Comparison of ENCODE assay signal across 7 cellular contexts in the genomic region with DNA sequence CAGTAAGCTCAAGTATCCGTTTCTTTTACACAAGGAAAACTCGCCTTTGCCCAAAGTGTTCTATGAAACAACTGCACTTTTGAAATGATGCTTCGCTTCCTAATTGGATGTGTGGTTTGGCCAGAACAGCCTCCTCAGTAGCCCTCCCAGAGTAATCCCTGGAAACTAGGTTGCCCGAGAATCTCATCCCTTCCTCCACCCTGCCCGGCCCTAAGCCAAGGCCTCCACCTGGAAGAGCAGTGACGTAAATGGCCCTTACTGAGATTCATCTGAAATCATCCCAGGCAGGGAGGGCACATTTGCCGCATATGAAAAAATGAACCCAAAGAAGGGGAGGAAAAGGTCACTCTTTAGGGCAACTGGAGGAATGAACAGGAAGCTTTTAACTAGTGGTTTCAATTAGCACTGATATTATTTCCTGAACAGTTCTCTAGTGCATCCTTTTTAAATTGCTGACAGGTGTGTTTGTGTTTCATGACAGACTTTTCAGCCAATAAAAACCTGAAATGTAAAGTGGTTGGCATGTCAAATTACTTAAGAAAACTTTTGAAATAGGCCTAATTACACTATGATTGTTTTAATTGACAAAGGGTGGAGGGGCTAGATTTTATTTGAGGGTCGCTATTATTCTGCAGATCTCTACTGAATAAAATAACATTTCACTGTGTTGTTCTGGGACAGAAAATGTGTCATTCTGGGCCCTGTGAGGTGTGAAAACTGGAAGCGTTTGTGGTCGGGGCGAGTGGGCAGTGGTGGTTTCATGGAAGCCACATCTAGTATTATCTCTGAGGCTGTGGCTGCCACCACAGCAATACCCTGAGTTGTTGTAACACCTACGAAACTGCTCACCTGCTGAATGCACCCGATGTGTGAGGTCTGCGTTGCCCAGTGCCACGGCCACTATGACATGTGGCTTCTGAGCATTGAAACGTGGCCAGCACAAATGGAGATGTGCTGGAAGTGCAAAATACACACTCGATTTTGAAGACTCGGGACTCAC.
DNase-seq lines count a peak whose midpoint lies in the region; ATAC-seq and TF ChIP-seq lines count a peak whose summit lies in the region.

No MANE protein-coding gene starts in this region.

- ATAC-seq in HG03139 (IDR thresholded peaks at IDR 0.05; ENCODE audit: unreplicated experiment) (peak; percentile 86), sciatic nerve (no peak), left cardiac atrium (no peak)

- CTCF ChIA-PET in HEK293T (lab: Yijun Ruan, JAX), result no interaction called here

- DNase-seq in GM20000 (ENCODE audit: low spot score) (peak; percentile 17), HEK293T (ENCODE audit: extremely low spot score) (no peak), sciatic nerve (ENCODE audit: low spot score) (no peak), left cardiac atrium (no peak)
- peak; percentile 5 for DNase-seq in activated effector memory CD4-positive, alpha-beta T cell treated with Interleukin-2 at 50 U/mL for 16 hours
- DNase-seq in stimulated activated CD8-positive, alpha-beta memory T cell treated with anti-CD3 and anti-CD28 coated beads, Interleukin-15, amount 100 ng/mL, for 4 hours (ENCODE audit: low read depth in 2 of 2), result peak; percentile 14 to 29

- no peak for TF ChIP-seq CTCF in GM20000 (IDR thresholded peaks at IDR 0.05; ENCODE audit: extremely low read depth, missing control alignments)

- intact Hi-C loops in sciatic nerve (cut with DNase I) (no loop called here), left cardiac atrium (cut with DNase I) (no loop called here)

- POLR2A ChIA-PET in HEK293T (lab: Yijun Ruan, JAX), result no interaction called here

TF ChIP-seq in HEK293T, 16 proteins besides CTCF, POLR2A, EP300 and RAD21:
- TF ChIP-seq FOXK2 (IDR thresholded peaks at IDR 0.05) (no peak), PKNOX1 (IDR thresholded peaks at IDR 0.05) (no peak), SP1 (IDR thresholded peaks at IDR 0.05) (no peak), HDGF (IDR thresholded peaks at IDR 0.05; ENCODE audit: borderline replicate concordance) (no peak), TARDBP (IDR thresholded peaks at IDR 0.05) (no peak), BHLHE40 (IDR thresholded peaks at IDR 0.05; ENCODE audit: borderline replicate concordance) (no peak), LEF1 (IDR thresholded peaks at IDR 0.05; ENCODE audit: borderline replicate concordance) (no peak), SUZ12 (IDR thresholded peaks at IDR 0.05) (no peak), FOXM1 (IDR thresholded peaks at IDR 0.05; ENCODE audit: borderline replicate concordance) (no peak), FOXA1 (IDR thresholded peaks at IDR 0.05) (no peak), CTBP1 (IDR thresholded peaks at IDR 0.05; ENCODE audit: borderline replicate concordance) (no peak), ARNT (IDR thresholded peaks at IDR 0.05) (no peak), ELF4 (IDR thresholded peaks at IDR 0.05) (no peak), L3MBTL2 (conservative IDR thresholded peaks at IDR 0.05) (no peak), NFRKB (IDR thresholded peaks at IDR 0.05) (no peak), ZNF384 (IDR thresholded peaks at IDR 0.05) (no peak)
TF ChIP-seq in HEK293T: peak in this region for 0.

Comparison
In these comparisons a context has a peak if more than half of its experiments do, and no peak if none do; other contexts are left out.
1. DNase-seq: peak in GM20000 (single experiment), activated effector memory CD4-positive, alpha-beta T cell treated with Interleukin-2 at 50 U/mL for 16 hours (single experiment) and stimulated activated CD8-positive, alpha-beta memory T cell treated with anti-CD3 and anti-CD28 coated beads, Interleukin-15, amount 100 ng/mL, for 4 hours (2 of 2); none in HEK293T (single experiment), sciatic nerve (single experiment) and left cardiac atrium (single experiment).